19 cellular contexts compared by ENCODE assay signal in the genomic region with DNA sequence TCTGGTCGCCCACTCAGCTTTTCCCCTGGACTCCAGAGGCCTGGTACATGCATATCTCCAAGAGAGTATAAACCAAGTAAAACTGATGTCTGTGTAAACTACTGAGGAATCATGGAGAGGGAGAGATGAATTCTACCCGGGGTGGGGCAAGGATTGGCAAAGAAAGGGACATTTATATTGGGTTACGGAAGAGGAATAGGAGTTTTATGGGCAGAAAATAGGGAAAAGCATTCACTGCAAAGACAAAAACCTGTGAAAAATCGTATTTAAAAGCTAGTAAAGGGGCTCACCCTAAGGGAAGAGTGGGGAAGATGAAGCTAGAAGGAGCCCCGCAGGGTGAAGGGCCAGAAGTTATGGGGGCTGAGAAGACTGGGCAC.
DNase-seq lines count a peak whose midpoint lies in the region; ATAC-seq and TF ChIP-seq lines count a peak whose summit lies in the region.
"Had no signal": no experiment of that assay in that cellular context is flagged by ENCODE, and none has a peak within 500 bp of the region (broad histone marks: within the 10 kb centered on the region; RNA-seq: fewer than 3 reads in every experiment).

No MANE protein-coding gene starts in this region.

- peak overlapping the region; percentile 66 for H3K4me2 ChIP-seq in osteoblast (ENCODE audit: insufficient read depth, low read length)

- H3K4me3 Mint-ChIP-seq in MCF 10A (ENCODE audit: unreplicated experiment): peak overlapping the region; percentile 38
- H3K4me3 Mint-ChIP-seq: central memory CD8-positive, alpha-beta T cell; stimulated activated naive CD8-positive, alpha-beta T cell treated with anti-CD3 and anti-CD28 coated beads, Interleukin-15, amount 100 ng/mL, for 72 hours had no signal

- H3K79me2 ChIP-seq in osteoblast (ENCODE audit: insufficient read depth, low read length): no peaks in the 10 kb centered on the region

- CTCF ChIA-PET in MCF 10A (lab: Yijun Ruan, JAX): interaction anchor here (0.5 to 2.7 kb wide), 10 partner anchors 14 to 1048 kb away, joined by 3 to 12 read pairs (median 4); no protein-coding TSS in a partner anchor

- H3K27me3 Mint-ChIP-seq in MCF 10A (ENCODE audit: insufficient read depth, unreplicated experiment): no peaks in the 10 kb centered on the region
- H3K27me3 Mint-ChIP-seq: central memory CD8-positive, alpha-beta T cell; stimulated activated naive CD8-positive, alpha-beta T cell treated with anti-CD3 and anti-CD28 coated beads, Interleukin-15, amount 100 ng/mL, for 72 hours had no signal

- WGBS in esophagus, 2 donors: 64 to 69% methylated on average over 5 of the region's 5 CpGs
- 85 to 87% methylated on average over 5 of the region's 5 CpGs for WGBS in upper lobe of left lung, 2 donors

- H3K36me3 Mint-ChIP-seq in MCF 10A (ENCODE audit: insufficient read depth, unreplicated experiment): no peaks in the 10 kb centered on the region

- POLR2A ChIA-PET in MCF 10A (lab: Yijun Ruan, JAX): interaction anchor here (0.9 to 5.4 kb wide), 16 partner anchors 13 to 897 kb away, joined by 3 to 69 read pairs (median 7); partner anchors contain the start of gene KLF4

- no peak for TF ChIP-seq EP300 in upper lobe of left lung (IDR thresholded peaks at IDR 0.05)

- TF ChIP-seq CTCF in MCF 10A (IDR thresholded peaks at IDR 0.05; ENCODE audit: unreplicated experiment) (no peak), breast epithelium (IDR thresholded peaks at IDR 0.05) (no peak), osteoblast (IDR thresholded peaks at IDR 0.05; ENCODE audit: extremely low read depth, low read depth, low read length) (no peak), upper lobe of left lung (IDR thresholded peaks at IDR 0.05) (no peak)

- H3K27ac ChIP-seq in breast epithelium (peak overlapping the region in 1 of 2 donors; percentile 58), esophagus (ENCODE audit: low read depth in 2 of 2, low read length in 1 of 2) (peak overlapping the region; percentile 62 to 82), osteoblast (ENCODE audit: low read depth, low read length) (peak overlapping the region; percentile 100), upper lobe of left lung (peak overlapping the region in 3 of 4 donors; percentile 44 to 69 (median 53))
- H3K27ac ChIP-seq: right lobe of liver, SK-N-MC had no signal

- H4K20me1 ChIP-seq in osteoblast (ENCODE audit: insufficient read depth, low read length): no peaks in the 10 kb centered on the region
- H4K20me1 ChIP-seq: BLaER1 treated with 17β-estradiol and CSF1 and Interleukin-3, amounts not matched to agents 10 nM and 100 nM had no signal

- no TSS peak for BruUV-seq in MCF 10A (replicated peaks; lab: Mats Ljungman, UMichigan)

- H3K4me3 ChIP-seq in breast epithelium: no peak overlapping the region
- no peak overlapping the region for H3K4me3 ChIP-seq in esophagus (ENCODE audit: low read depth in 1 of 2, low read length in 2 of 2)
- H3K4me3 ChIP-seq in osteoblast (ENCODE audit: insufficient read depth, low read length): no peak overlapping the region
- H3K4me3 ChIP-seq in upper lobe of left lung: no peak overlapping the region
- H3K4me3 ChIP-seq: BLaER1 treated with 17β-estradiol and CSF1 and Interleukin-3, amounts not matched to agents 10 nM and 100 nM; right lobe of liver; SK-N-MC had no signal

- H3K9me3 ChIP-seq in breast epithelium (no peaks in the 10 kb centered on the region), esophagus (ENCODE audit: control insufficient read depth in 2 of 2, insufficient read depth in 1 of 2, low read depth in 1 of 2, low read length in 1 of 2) (no peaks in the 10 kb centered on the region), osteoblast (ENCODE audit: low read depth, low read length) (no peaks in the 10 kb centered on the region), upper lobe of left lung (no peaks in the 10 kb centered on the region)
- H3K9me3 ChIP-seq: BLaER1 treated with 17β-estradiol and CSF1 and Interleukin-3, amounts not matched to agents 10 nM and 100 nM; right lobe of liver had no signal

- no peaks in the 10 kb centered on the region for H3K9me3 Mint-ChIP-seq in MCF 10A (ENCODE audit: unreplicated experiment)
- H3K9me3 Mint-ChIP-seq: stimulated activated naive CD8-positive, alpha-beta T cell treated with anti-CD3 and anti-CD28 coated beads, Interleukin-15, amount 100 ng/mL, for 72 hours had no signal

- no peaks in the 10 kb centered on the region for H3K27me3 ChIP-seq in breast epithelium
- no peaks in the 10 kb centered on the region for H3K27me3 ChIP-seq in esophagus (ENCODE audit: control insufficient read depth in 1 of 2, insufficient read depth in 2 of 2, low read length in 2 of 2)
- no peaks in the 10 kb centered on the region for H3K27me3 ChIP-seq in osteoblast (ENCODE audit: insufficient read depth, low read length)
- H3K27me3 ChIP-seq in upper lobe of left lung: no peaks in the 10 kb centered on the region
- H3K27me3 ChIP-seq: BLaER1 treated with 17β-estradiol and CSF1 and Interleukin-3, amounts not matched to agents 10 nM and 100 nM; right lobe of liver had no signal

- H3K4me1 Mint-ChIP-seq in MCF 10A (ENCODE audit: insufficient read depth, unreplicated experiment): peaks cover 80% of the 10 kb centered on the region
- H3K4me1 Mint-ChIP-seq: central memory CD8-positive, alpha-beta T cell; stimulated activated naive CD8-positive, alpha-beta T cell treated with anti-CD3 and anti-CD28 coated beads, Interleukin-15, amount 100 ng/mL, for 72 hours had no signal

- no peak for DNase-seq in MCF 10A (ENCODE audit: unreplicated experiment)
- DNase-seq in breast epithelium (ENCODE audit: low spot score in 2 of 2): no peak
- DNase-seq in osteoblast (ENCODE audit: insufficient read length, low spot score, missing footprints): no peak
- no peak for DNase-seq in upper lobe of left lung
- DNase-seq in NCI-H1417 treated with DMSO at 0.1 percent for 48 hours (lab: John Stamatoyannopoulos, UW): no peak
- no peak for DNase-seq in DMS53 treated with DMSO at 0.1 percent for 48 hours (lab: John Stamatoyannopoulos, UW; ENCODE audit: unreplicated experiment)
- DNase-seq: effector CD4-positive, alpha-beta T cell; GF-D8; Kasumi-1; left colon; occipital lobe; right lobe of liver; stimulated activated CD4-positive, alpha-beta T cell treated with anti-CD3 and anti-CD28 coated beads, Interleukin-2, amount 100 ng/mL, for 24 hours; stimulated activated naive CD8-positive, alpha-beta T cell treated with anti-CD3 and anti-CD28 coated beads, Interleukin-15, amount 100 ng/mL, for 72 hours had no signal

- peak overlapping the region; percentile 99 for H3K27ac Mint-ChIP-seq in MCF 10A (ENCODE audit: low read depth, unreplicated experiment)

- H3K36me3 ChIP-seq in breast epithelium: no peaks in the 10 kb centered on the region
- H3K36me3 ChIP-seq in esophagus (ENCODE audit: control insufficient read depth in 2 of 2, insufficient read depth in 2 of 2, low read length in 1 of 2): no peaks in the 10 kb centered on the region
- H3K36me3 ChIP-seq in osteoblast (ENCODE audit: insufficient read depth, low read length): no peaks in the 10 kb centered on the region
- no peaks in the 10 kb centered on the region for H3K36me3 ChIP-seq in upper lobe of left lung
- H3K36me3 ChIP-seq: BLaER1 treated with 17β-estradiol and CSF1 and Interleukin-3, amounts not matched to agents 10 nM and 100 nM; right lobe of liver had no signal

- intact Hi-C loops in MCF 10A (cut with micrococcal nuclease) (loop anchor here (5.0 to 10.0 kb wide), 2 partner anchors 535 to 737 kb away; no protein-coding TSS in a partner anchor), breast epithelium (cut with DNase I; ENCODE audit: low total_unique reads) (no loop called here)

- TF ChIP-seq POLR2A in breast epithelium (IDR thresholded peaks at IDR 0.05) (no peak), upper lobe of left lung (IDR thresholded peaks at IDR 0.05) (no peak)

- peaks cover 8% of the 10 kb centered on the region in 2 donors for H3K4me1 ChIP-seq in breast epithelium
- peaks cover 10 to 29% of the 10 kb centered on the region in 2 donors for H3K4me1 ChIP-seq in esophagus (ENCODE audit: control insufficient read depth in 2 of 2, insufficient read depth in 2 of 2, low read length in 1 of 2)
- H3K4me1 ChIP-seq in osteoblast (ENCODE audit: insufficient read depth, low read length): peaks cover 64% of the 10 kb centered on the region
- H3K4me1 ChIP-seq in upper lobe of left lung: peaks cover 15 to 25% (median 20%) of the 10 kb centered on the region in 4 donors

- no peak for ATAC-seq in upper lobe of left lung (ENCODE audit: low FRiP score in 2 of 2)
- ATAC-seq in HG03280 (IDR thresholded peaks at IDR 0.05; ENCODE audit: unreplicated experiment): no peak
- ATAC-seq: stimulated activated naive CD8-positive, alpha-beta T cell treated with anti-CD3 and anti-CD28 coated beads, Interleukin-15, amount 100 ng/mL, for 72 hours had no signal

- H2AFZ ChIP-seq in osteoblast (ENCODE audit: low read length): no peak overlapping the region
